16 cellular contexts compared by ENCODE assay signal in the genomic region with DNA sequence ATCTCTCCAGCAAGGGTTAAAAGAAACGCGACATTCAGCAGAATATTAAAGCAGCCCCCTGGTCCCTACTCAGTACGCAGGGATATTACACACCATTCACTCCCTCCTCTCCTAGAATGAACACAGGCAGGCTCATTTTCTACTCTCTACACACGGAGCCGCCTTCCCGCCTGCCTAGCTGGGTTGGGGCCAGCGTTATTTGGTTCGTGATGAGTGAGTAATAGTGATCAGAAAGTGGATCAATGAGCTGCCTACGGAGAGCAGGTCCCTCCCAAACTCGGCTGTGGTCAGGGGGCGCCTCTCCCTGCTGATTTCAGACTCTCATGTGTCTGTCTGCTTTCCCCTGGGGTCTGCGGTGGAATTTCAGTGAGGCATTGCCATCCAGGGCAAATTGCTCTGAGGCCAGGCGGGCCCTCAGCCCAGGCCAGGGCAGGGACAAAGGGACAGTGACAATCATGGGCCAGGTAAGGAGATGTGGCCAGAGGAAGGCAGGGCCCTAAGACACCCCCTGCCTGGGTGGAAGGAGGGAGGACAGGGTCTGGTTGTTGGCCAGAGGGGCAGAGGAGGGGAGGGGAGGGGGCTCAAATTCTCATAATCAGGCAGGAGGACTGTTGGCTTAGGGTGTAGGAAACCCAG. TPM values are rescaled to one million over a fixed set of nuclear protein-coding genes. Genes with fewer than 3 reads are reported as not detected.
DNase-seq lines count a peak whose midpoint lies in the region; ATAC-seq and TF ChIP-seq lines count a peak whose summit lies in the region.
"Had no signal": no experiment of that assay in that cellular context is flagged by ENCODE, and none has a peak within 500 bp of the region (broad histone marks: within the 10 kb centered on the region; RNA-seq: fewer than 3 reads in every experiment).

No MANE protein-coding gene starts in this region.

- intact Hi-C loops in breast epithelium (cut with DNase I; ENCODE audit: low total_unique reads): no loop called here
- intact Hi-C loops in mammary epithelial cell (cut with micrococcal nuclease): no loop called here
- intact Hi-C loops in dorsolateral prefrontal cortex (cut with DNase I): loop anchor here (5.0 to 10.0 kb wide), 6 partner anchors 99 to 1247 kb away; no protein-coding TSS in a partner anchor
- intact Hi-C loops in vagina (cut with DNase I): loop anchor here (5.0 kb wide), 1 partner anchor 349 kb away; no protein-coding TSS in a partner anchor
- intact Hi-C loops in tibial artery (cut with DNase I; ENCODE audit: low total_unique reads): loop anchor here (5.0 kb wide), 1 partner anchor 704 kb away; no protein-coding TSS in a partner anchor

- H3K14ac ChIP-seq in mesenchymal stem cell (ENCODE audit: low read length in 2 of 2): no peak overlapping the region

- TF ChIP-seq CTCF in breast epithelium (IDR thresholded peaks at IDR 0.05) (no peak), mammary epithelial cell (conservative IDR thresholded peaks at IDR 0.05 in 1 of 2, IDR thresholded peaks at IDR 0.05 in 1 of 2; ENCODE audit: extremely low read depth in 1 of 2, insufficient read depth in 1 of 2, low read depth in 1 of 2, low read length in 2 of 2) (no peak), dorsolateral prefrontal cortex (IDR thresholded peaks at IDR 0.05 in 54 of 56, conservative IDR thresholded peaks at IDR 0.05 in 2 of 56; ENCODE audit: low read depth in 1 of 56, partially characterized antibody in 56 of 56) (no peak), vagina (IDR thresholded peaks at IDR 0.05) (no peak), tibial artery (IDR thresholded peaks at IDR 0.05) (no peak)

- no peak overlapping the region for H2BK12ac ChIP-seq in mesenchymal stem cell (ENCODE audit: low read length in 2 of 2)

- H3K79me1 ChIP-seq in mesenchymal stem cell (replicated peaks; ENCODE audit: low read length, poor library complexity, severe bottlenecking): peaks cover 6% of the 10 kb centered on the region

- TF ChIP-seq POLR2A in breast epithelium (IDR thresholded peaks at IDR 0.05) (no peak), vagina (IDR thresholded peaks at IDR 0.05) (no peak)

- H3K27me3 ChIP-seq in breast epithelium (peaks cover 0 to 31% of the 10 kb centered on the region in 2 donors), mammary epithelial cell (ENCODE audit: insufficient read depth, low read length) (peaks cover 25% of the 10 kb centered on the region), dorsolateral prefrontal cortex (peaks cover 0 to 34% (median 9%) of the 10 kb centered on the region in 45 donors), mesenchymal stem cell (ENCODE audit: control insufficient read depth in 1 of 2, insufficient read depth in 1 of 2, low read length in 2 of 2) (peaks cover 11 to 43% of the 10 kb centered on the region in 2 experiments), vagina (no peaks in the 10 kb centered on the region), tibial artery (no peaks in the 10 kb centered on the region)

- H3K36me3 Mint-ChIP-seq in T-cell: no peaks in the 10 kb centered on the region
- H3K36me3 Mint-ChIP-seq: CD8-positive, alpha-beta memory T cell had no signal

- no peak overlapping the region for H3K27ac Mint-ChIP-seq in T-cell
- H3K27ac Mint-ChIP-seq: activated CD8-positive, alpha-beta T cell treated with anti-CD3 and anti-CD28 coated beads, Interleukin-2, amount 10 ng/mL, durations not matched to agents 7 days and 5 days; CD8-positive, alpha-beta memory T cell had no signal

- H3K9me3 Mint-ChIP-seq in T-cell: no peaks in the 10 kb centered on the region

- H3K4me3 ChIP-seq in breast epithelium: peak overlapping the region in 2 of 3 donors; percentile 62 to 73
- H3K4me3 ChIP-seq in mammary epithelial cell (replicated peaks in 1 of 3; ENCODE audit: insufficient read depth in 1 of 3, low read depth in 2 of 3, low read length in 3 of 3): no peak overlapping the region
- H3K4me3 ChIP-seq in dorsolateral prefrontal cortex: peak overlapping the region in 51 of 59 donors; percentile 49 to 84 (median 72)
- peak overlapping the region in 1 of 2 experiments; percentile 84 for H3K4me3 ChIP-seq in mesenchymal stem cell (ENCODE audit: insufficient read depth in 1 of 2, low read depth in 1 of 2, low read length in 2 of 2)
- peak overlapping the region in 1 of 2 donors; percentile 57 for H3K4me3 ChIP-seq in vagina
- peak overlapping the region in 1 of 2 donors; percentile 64 for H3K4me3 ChIP-seq in tibial artery
- H3K4me3 ChIP-seq: K562 had no signal

- H3K4me1 ChIP-seq in breast epithelium (peaks cover 0 to 5% of the 10 kb centered on the region in 2 donors), mammary epithelial cell (ENCODE audit: insufficient read depth, low read length) (peaks cover 12% of the 10 kb centered on the region), mesenchymal stem cell (ENCODE audit: control insufficient read depth, insufficient read depth, low read depth, low read length) (peaks cover 32% of the 10 kb centered on the region), vagina (peaks cover 24% of the 10 kb centered on the region), tibial artery (peaks cover 0 to 47% (median 39%) of the 10 kb centered on the region in 4 donors)

- 27% methylated on average over 10 of the region's 13 CpGs for WGBS in mammary epithelial cell (ENCODE audit: low coverage, missing lambda C conversion rate)
- WGBS in mesenchymal stem cell: 43% methylated on average over 13 of the region's 13 CpGs

- no peak overlapping the region for H3K18ac ChIP-seq in mesenchymal stem cell (ENCODE audit: low read depth in 1 of 2, low read length in 2 of 2)

- CTCF ChIA-PET in mammary epithelial cell (lab: Charles Lee; ENCODE audit: low non-redundant PET) (no interaction called here), T-cell (lab: Charles Lee) (no interaction called here)

- no peak overlapping the region for H2BK5ac ChIP-seq in mesenchymal stem cell (ENCODE audit: low read depth, low read length, poor library complexity, severe bottlenecking)

- H4K91ac ChIP-seq in mesenchymal stem cell (ENCODE audit: low read length): no peak overlapping the region

- dilution Hi-C loops in mammary epithelial cell (cut with HindIII; ENCODE audit: low sequenced_read_pairs): no loop called here

- no peak overlapping the region for H4K8ac ChIP-seq in mesenchymal stem cell (ENCODE audit: low read length)

- BruUV-seq in mammary epithelial cell (replicated peaks; lab: Mats Ljungman, UMichigan): no TSS peak

- H3K79me2 ChIP-seq in mammary epithelial cell (ENCODE audit: insufficient read depth, low read length): no peaks in the 10 kb centered on the region
- H3K79me2 ChIP-seq: hepatocyte had no signal

- in situ Hi-C loops in mammary epithelial cell (cut with MboI; ENCODE audit: low sequenced_read_pairs in 2 of 2): loop anchor here in 1 of 2 donors (25.0 kb wide), 1 partner anchor 1089 kb away; no protein-coding TSS in a partner anchor

- no peak overlapping the region for H2AK5ac ChIP-seq in mesenchymal stem cell (ENCODE audit: low read length, severe bottlenecking)

- H2AFZ ChIP-seq in mammary epithelial cell (ENCODE audit: low read depth, low read length): no peak overlapping the region
- no peak overlapping the region for H2AFZ ChIP-seq in mesenchymal stem cell (ENCODE audit: low read depth, low read length)
- H2AFZ ChIP-seq: hepatocyte had no signal

- no peak overlapping the region for H3K4me2 ChIP-seq in mammary epithelial cell (ENCODE audit: insufficient read depth, low read depth, low read length)
- H3K4me2 ChIP-seq in mesenchymal stem cell (ENCODE audit: low read length, poor library complexity, severe bottlenecking): no peak overlapping the region

- H3K23ac ChIP-seq in mesenchymal stem cell (ENCODE audit: low read length in 2 of 2): no peak overlapping the region

- no peak overlapping the region for H3K4ac ChIP-seq in mesenchymal stem cell (ENCODE audit: low read depth in 1 of 2, low read length in 2 of 2)

- ATAC-seq in T-cell (replicated peaks in 1 of 4): no peak
- no peak for ATAC-seq in GM19452 (IDR thresholded peaks at IDR 0.05; ENCODE audit: unreplicated experiment)
- ATAC-seq: activated CD8-positive, alpha-beta T cell treated with anti-CD3 and anti-CD28 coated beads, Interleukin-2, amount 10 ng/mL, durations not matched to agents 7 days and 5 days; K562 had no signal

- peaks cover 33 to 34% of the 10 kb centered on the region in 2 donors for H3K27me3 Mint-ChIP-seq in T-cell

- no peak overlapping the region for H2BK15ac ChIP-seq in mesenchymal stem cell (ENCODE audit: low read depth, poor library complexity, severe bottlenecking)

- no peak for DNase-seq in breast epithelium (ENCODE audit: low spot score in 2 of 2)
- DNase-seq in mammary epithelial cell: no peak
- no peak for DNase-seq in dorsolateral prefrontal cortex
- DNase-seq in mesenchymal stem cell: no peak
- DNase-seq in vagina (ENCODE audit: extremely low spot score in 2 of 2): peak; percentile 71 to 74
- DNase-seq in tibial artery: no peak
- DNase-seq in T-cell: no peak
- DNase-seq: CD8-positive, alpha-beta memory T cell; DND-41; kidney glomerular epithelial cell; NCI-H187 had no signal

- POLR2A ChIA-PET in T-cell (lab: Charles Lee): no interaction called here

- no peak overlapping the region for H2BK120ac ChIP-seq in mesenchymal stem cell (ENCODE audit: low read depth, low read length)

- H3K9ac ChIP-seq in mammary epithelial cell (ENCODE audit: insufficient read depth, low read length) (no peak overlapping the region), mesenchymal stem cell (ENCODE audit: low read length) (peak overlapping the region; percentile 14)

- peak overlapping the region in 1 of 3 donors; percentile 83 for H3K4me3 Mint-ChIP-seq in T-cell

- H3K27ac ChIP-seq in breast epithelium (peak overlapping the region; percentile 54 to 81), mammary epithelial cell (ENCODE audit: insufficient read depth, low read depth, low read length) (no peak overlapping the region), dorsolateral prefrontal cortex (peak overlapping the region in 1 of 59 donors; percentile 77), mesenchymal stem cell (ENCODE audit: low read length, poor library complexity, severe bottlenecking) (no peak overlapping the region), vagina (no peak overlapping the region), tibial artery (peak overlapping the region in 1 of 2 donors; percentile 72)
- H3K27ac ChIP-seq: hepatocyte, VCaP had no signal

- H3K9me3 ChIP-seq in breast epithelium (no peaks in the 10 kb centered on the region), mammary epithelial cell (replicated peaks; ENCODE audit: insufficient read depth, low read length) (no peaks in the 10 kb centered on the region), mesenchymal stem cell (ENCODE audit: control insufficient read depth, low read length) (no peaks in the 10 kb centered on the region), vagina (no peaks in the 10 kb centered on the region), tibial artery (no peaks in the 10 kb centered on the region)

- peaks cover 3% of the 10 kb centered on the region for H4K20me1 ChIP-seq in mammary epithelial cell (ENCODE audit: insufficient read depth, low read length)

- no peaks in the 10 kb centered on the region for H3K36me3 ChIP-seq in breast epithelium
- no peaks in the 10 kb centered on the region for H3K36me3 ChIP-seq in mammary epithelial cell (ENCODE audit: insufficient read depth, low read length)
- H3K36me3 ChIP-seq in mesenchymal stem cell (ENCODE audit: control insufficient read depth in 1 of 2, insufficient read depth in 2 of 2, low read depth in 1 of 2, low read length in 2 of 2): no peaks in the 10 kb centered on the region
- H3K36me3 ChIP-seq in vagina: no peaks in the 10 kb centered on the region
- no peaks in the 10 kb centered on the region for H3K36me3 ChIP-seq in tibial artery

- H3K4me1 Mint-ChIP-seq in T-cell: peaks cover 9 to 19% (median 11%) of the 10 kb centered on the region in 3 donors

RNA-seq across cellular contexts. Expression of gene EPHB1, which starts 2.9 kb away (rescaled TPM):
- total RNA-seq in breast epithelium: 1 to 10 TPM; 1.8 to 5.9 (median 3.4) TPM
- under 1 TPM in 1 of 2 donors, not detected in 1; 0.24 TPM for total RNA-seq in mammary epithelial cell
- 0.03 TPM for polyA plus RNA-seq in mammary epithelial cell
- polyA minus RNA-seq in mammary epithelial cell: not detected
- total RNA-seq in dorsolateral prefrontal cortex: 10 to 100 TPM in 119 of 120 experiments, 1 to 10 TPM in 1; 10.0 to 54.8 (median 23.0) TPM
- not detected for polyA plus RNA-seq in mesenchymal stem cell (2013, experiment 1 of 2)
- polyA plus RNA-seq in mesenchymal stem cell (2013, experiment 2 of 2): 0.01 TPM
- 2.2 TPM for total RNA-seq in vagina
- under 1 TPM in 4 of 5 donors, not detected in 1; 0.28 to 0.72 (median 0.31) TPM for total RNA-seq in T-cell
- total RNA-seq: CD8-positive, alpha-beta memory T cell had no signal
- polyA plus RNA-seq: K562 had no signal

Comparison
In these comparisons a context has a peak if more than half of its experiments do, and no peak if none do; other contexts are left out.
1. H3K27ac ChIP-seq: peak in breast epithelium (2 of 2); none in mammary epithelial cell (single experiment), mesenchymal stem cell (single experiment) and vagina (single experiment).
2. H3K4me3 ChIP-seq: peak in breast epithelium (2 of 3) and dorsolateral prefrontal cortex (51 of 59); none in mammary epithelial cell (0 of 3).
3. DNase-seq: peak in vagina (2 of 2); none in breast epithelium (0 of 2), mammary epithelial cell (single experiment), dorsolateral prefrontal cortex (0 of 10), mesenchymal stem cell (single experiment), tibial artery (0 of 2) and T-cell (0 of 34).
4. intact Hi-C loops: an anchor here in dorsolateral prefrontal cortex (5.0 to 10.0 kb wide), vagina (5.0 kb wide) and tibial artery (5.0 kb wide); none called in breast epithelium and mammary epithelial cell.